ENCODE assay signal across 12 cellular contexts in genomic region chr4:157265281-157265680, GRCh38. TPM values are rescaled to one million over a fixed set of nuclear protein-coding genes. Genes with fewer than 3 reads are reported as not detected.
A peak's percentile ranks its signal among the peaks of the same experiment; 100 is the strongest.
DNase-seq lines count a peak whose midpoint lies in the region; TF ChIP-seq lines count a peak whose summit lies in the region.
"Had no signal": no experiment of that assay in that cellular context is flagged by ENCODE, and none has a peak within 500 bp of the region (broad histone marks: within the 10 kb centered on the region; RNA-seq: fewer than 3 reads in every experiment).

No MANE protein-coding gene starts in this region.

- H3K23ac ChIP-seq in H9 (ENCODE audit: insufficient read length, low read depth, low read length), result no peak overlapping the region

- H2BK12ac ChIP-seq in H9 (ENCODE audit: insufficient read length, low read depth, low read length), result no peak overlapping the region

- H3K23me2 ChIP-seq in H9 (ENCODE audit: insufficient read length, low read depth, low read length, poor library complexity, severe bottlenecking), result no peaks in the 10 kb centered on the region

- H2BK120ac ChIP-seq in H9 (ENCODE audit: low read depth, low read length, poor library complexity, severe bottlenecking), result no peak overlapping the region

- H3K27ac Mint-ChIP-seq in H9, result no peak overlapping the region
- H3K27ac Mint-ChIP-seq: CD4-positive, alpha-beta T cell had no signal

- TF ChIP-seq CTCF in H9 (conservative IDR thresholded peaks at IDR 0.05), result no peak

- no peak overlapping the region for H3K9ac ChIP-seq in H9 (ENCODE audit: extremely low read depth, insufficient read length, low read length)
- H3K9ac ChIP-seq: KMS-11 had no signal

- peaks cover 0 to 3% of the 10 kb centered on the region in 2 experiments; a peak in 1 of 4 replicates for H3K4me1 Mint-ChIP-seq in H9

- no peak overlapping the region for H3T11ph ChIP-seq in H9 (ENCODE audit: low read length)

- H2BK15ac ChIP-seq in H9 (ENCODE audit: low read depth, low read length), result no peak overlapping the region

- no peak overlapping the region for H4K8ac ChIP-seq in H9 (replicated peaks; ENCODE audit: insufficient read length, low read depth, low read length)

- H3K27ac ChIP-seq in H9 (ENCODE audit: insufficient read length, low read depth, low read length), result no peak overlapping the region
- H3K27ac ChIP-seq: KMS-11, spleen had no signal

- H3K27me3 Mint-ChIP-seq in H9 (ENCODE audit: low read depth), result no peaks in the 10 kb centered on the region
- H3K27me3 Mint-ChIP-seq: CD4-positive, alpha-beta T cell had no signal

- H3K4me2 ChIP-seq in H9 (ENCODE audit: insufficient read depth, insufficient read length, low read length), result no peak overlapping the region
- H3K4me2 ChIP-seq: KMS-11 had no signal

- DNase-seq in H9 (peak; percentile 25), NCI-H2196 (lab: John Stamatoyannopoulos, UW; ENCODE audit: unreplicated experiment) (peak; percentile 60), cerebellar cortex (ENCODE audit: low spot score) (peak; percentile 78), non-pigmented ciliary epithelial cell (ENCODE audit: low read depth) (peak; percentile 28), mesenteric fat pad (ENCODE audit: low spot score) (no peak), posterior cingulate gyrus (no peak), superior temporal gyrus (ENCODE audit: extremely low spot score) (no peak)
- no peak for DNase-seq in NK-92 treated with Interleukin-12 subunit alpha and Interleukin-12 subunit beta, amount 100 ng/mL, for 24 hours (lab: John Stamatoyannopoulos, UW)
- DNase-seq: activated CD8-positive, alpha-beta memory T cell treated with anti-CD3 and anti-CD28 coated beads, Interleukin-2, amount 50 U/mL, for 4 hours; CD4-positive, alpha-beta T cell; spleen had no signal

- no peak overlapping the region for H2AFZ ChIP-seq in H9 (ENCODE audit: low read length)

- H3K14ac ChIP-seq in H9 (ENCODE audit: insufficient read depth, low read length), result no peak overlapping the region

- H3K9me3 ChIP-seq in H9 (ENCODE audit: control insufficient read depth, low read depth, low read length), result no peaks in the 10 kb centered on the region

- no peaks in the 10 kb centered on the region for H4K20me1 ChIP-seq in H9 (ENCODE audit: control insufficient read depth, insufficient read depth, insufficient read length)

- H3K4ac ChIP-seq in H9 (ENCODE audit: low read depth, low read length), result no peak overlapping the region

- peaks cover 7% of the 10 kb centered on the region in 2 experiments; a peak in 2 of 5 replicates for H3K9me3 Mint-ChIP-seq in H9

- H3K4me3 Mint-ChIP-seq in H9, result no peak overlapping the region
- H3K4me3 Mint-ChIP-seq: CD4-positive, alpha-beta T cell had no signal

- H3K79me2 ChIP-seq in H9 (ENCODE audit: insufficient read depth, low read length), result no peaks in the 10 kb centered on the region

- H2BK5ac ChIP-seq in H9 (ENCODE audit: insufficient read length, low read length), result no peak overlapping the region

- no peaks in the 10 kb centered on the region for H3K79me1 ChIP-seq in H9 (ENCODE audit: insufficient read depth, low read depth, low read length, poor library complexity, severe bottlenecking)

- no peak overlapping the region for H2BK20ac ChIP-seq in H9 (ENCODE audit: low read depth, low read length, poor library complexity, severe bottlenecking)

- H3K4me1 ChIP-seq in H9 (ENCODE audit: insufficient read depth, low read length), result no peaks in the 10 kb centered on the region; the same call in 1 of the 2 replicates
- H3K4me1 ChIP-seq: spleen had no signal

- H3K36me3 Mint-ChIP-seq in H9 (ENCODE audit: insufficient read depth in 1 of 3, low read depth in 3 of 3), result peaks cover 0 to 2% (median 0%) of the 10 kb centered on the region in 3 experiments; a peak in 1 of 7 replicates

- H4K91ac ChIP-seq in H9 (ENCODE audit: insufficient read length, low read depth, low read length), result no peak overlapping the region

- H2AK5ac ChIP-seq in H9 (ENCODE audit: insufficient read length, low read length), result no peak overlapping the region

- H3K18ac ChIP-seq in H9 (ENCODE audit: insufficient read length, low read depth, low read length), result no peak overlapping the region

- WGBS in H9 (ENCODE audit: extremely low coverage, insufficient read length, low lambda C conversion rate), result no CpG with 5 or more reads among the region's 2 CpGs

- no peak overlapping the region for H3K56ac ChIP-seq in H9 (ENCODE audit: insufficient read length, low read depth, low read length)

- no peak overlapping the region for H4K5ac ChIP-seq in H9 (ENCODE audit: insufficient read length, low read depth, low read length)

- no peaks in the 10 kb centered on the region for H3K27me3 ChIP-seq in H9 (ENCODE audit: insufficient read depth, low read length)
- H3K27me3 ChIP-seq: spleen had no signal

- intact Hi-C loops in posterior cingulate gyrus (cut with DNase I), result no loop called here

RNA-seq across cellular contexts. Expression of gene GRIA2, which starts 44.8 kb away (rescaled TPM):
- total RNA-seq in H9 (2021) (not detected in 2 replicates), mesenteric fat pad (not detected)
- total RNA-seq: CD4-positive, alpha-beta T cell; spleen had no signal

Comparison
In these comparisons a context has a peak if more than half of its experiments do, and no peak if none do; other contexts are left out.
1. DNase-seq: peak in H9 (single experiment), NCI-H2196 (single experiment), cerebellar cortex (single experiment) and non-pigmented ciliary epithelial cell (single experiment); none in mesenteric fat pad (single experiment), posterior cingulate gyrus (0 of 10), NK-92 treated with Interleukin-12 subunit alpha and Interleukin-12 subunit beta, amount 100 ng/mL, for 24 hours (single experiment) and superior temporal gyrus (single experiment).